In genomic region chr6:16239798-16240123, GRCh38 we compare ENCODE assay signal across 8 cellular contexts. TPM values are rescaled to one million over a fixed set of nuclear protein-coding genes. Genes with fewer than 3 reads are reported as not detected.
DNase-seq lines count a peak whose midpoint lies in the region; ATAC-seq and TF ChIP-seq lines count a peak whose summit lies in the region.

No MANE protein-coding gene starts in this region.

- in situ Hi-C loops in astrocyte of the spinal cord (cut with HindIII; ENCODE audit: low sequenced_read_pairs): no loop called here

- intact Hi-C loops in uterus (cut with DNase I; ENCODE audit: low total_unique reads): loop anchor here (10.0 kb wide), 1 partner anchor 75 kb away; no protein-coding TSS in a partner anchor

- peak overlapping the region; percentile 96 for H3K4me3 Mint-ChIP-seq in memory B cell

- TF ChIP-seq POLR2A in uterus (IDR thresholded peaks at IDR 0.05): no peak

- H3K36me3 ChIP-seq in uterus: no peaks in the 10 kb centered on the region

- no peaks in the 10 kb centered on the region for H3K36me3 Mint-ChIP-seq in memory B cell

- peak overlapping the region; percentile 80 to 83 for H3K27ac ChIP-seq in uterus

- ATAC-seq in memory B cell (ENCODE audit: low read depth): no peak
- no peak for ATAC-seq in HG02840 (IDR thresholded peaks at IDR 0.05; ENCODE audit: low FRiP score, unreplicated experiment)
- no peak for ATAC-seq in GM18858 (IDR thresholded peaks at IDR 0.05; ENCODE audit: unreplicated experiment)
- ATAC-seq in stimulated activated naive CD8-positive, alpha-beta T cell treated with anti-CD3 and anti-CD28 coated beads, Interleukin-15, Interleukin-2, amounts not matched to agents 100 U/mL and 50 U/mL, for 24 hours: no peak

- no peak overlapping the region for H3K27ac Mint-ChIP-seq in memory B cell

- H3K4me1 Mint-ChIP-seq in memory B cell: peaks cover 23% of the 10 kb centered on the region

- peaks cover 0 to 4% of the 10 kb centered on the region in 2 donors for H3K4me1 ChIP-seq in uterus

- peak; percentile 5 for DNase-seq in stimulated activated CD4-positive, alpha-beta T cell treated with anti-CD3 and anti-CD28 coated beads, Interleukin-4, amount 100 ng/mL, for 24 hours
- DNase-seq in stimulated activated CD4-positive, alpha-beta T cell treated with anti-CD3 and anti-CD28 coated beads, Interleukin-15, amount 100 ng/mL, for 24 hours: no peak
- no peak for DNase-seq in astrocyte of the spinal cord (ENCODE audit: low read depth, low spot score)
- peak in 1 of 2 donors; percentile 18 for DNase-seq in memory B cell (ENCODE audit: low spot score in 2 of 2)
- no peak for DNase-seq in uterus
- DNase-seq in stimulated activated naive CD8-positive, alpha-beta T cell treated with anti-CD3 and anti-CD28 coated beads, Interleukin-15, Interleukin-2, amounts not matched to agents 100 U/mL and 50 U/mL, for 24 hours: no peak

- no peaks in the 10 kb centered on the region for H3K27me3 ChIP-seq in uterus

- H3K4me3 ChIP-seq in astrocyte of the spinal cord (ENCODE audit: low read depth, low read length) (peak overlapping the region; percentile 68), uterus (peak overlapping the region; percentile 63 to 91)

- no peaks in the 10 kb centered on the region for H3K9me3 ChIP-seq in uterus

- no peak for TF ChIP-seq CTCF in astrocyte of the spinal cord (IDR thresholded peaks at IDR 0.05; ENCODE audit: low read depth, low read length)
- peak in 1 of 4 experiments; percentile 1 for TF ChIP-seq CTCF in uterus (IDR thresholded peaks at IDR 0.05)

- peaks cover 9% of the 10 kb centered on the region for H3K27me3 Mint-ChIP-seq in memory B cell

- no peaks in the 10 kb centered on the region for H3K9me3 Mint-ChIP-seq in memory B cell

RNA-seq across cellular contexts. Expression of gene GMPR, which starts 1.4 kb away (rescaled TPM):
- 10 to 100 TPM in 2 of 4 donors, 1 to 10 TPM in 2; 1.5 to 18.2 (median 10.6) TPM for total RNA-seq in uterus
